In genomic region chr6:372336-372911, GRCh38 we compare ENCODE assay signal across 19 cellular contexts. TPM values are rescaled to one million over a fixed set of nuclear protein-coding genes. Genes with fewer than 3 reads are reported as not detected.
DNase-seq lines count a peak whose midpoint lies in the region; ATAC-seq and TF ChIP-seq lines count a peak whose summit lies in the region.
"Had no signal": no experiment of that assay in that cellular context is flagged by ENCODE, and none has a peak within 500 bp of the region (broad histone marks: within the 10 kb centered on the region; RNA-seq: fewer than 3 reads in every experiment).

No MANE protein-coding gene starts in this region.

- no peaks in the 10 kb centered on the region for H3K9me3 ChIP-seq in right lobe of liver

- intact Hi-C loops in right lobe of liver (cut with DNase I), result no loop called here

- TF ChIP-seq CTCF in right lobe of liver (IDR thresholded peaks at IDR 0.05), result no peak

- no peak overlapping the region for H3K4me3 ChIP-seq in right lobe of liver

- H3K27me3 ChIP-seq in right lobe of liver, result peaks cover 3 to 6% of the 10 kb centered on the region in 2 donors

- H3K36me3 ChIP-seq in right lobe of liver, result no peaks in the 10 kb centered on the region

- WGBS in right lobe of liver (ENCODE audit: insufficient coverage, low coverage, low lambda C conversion rate, missing lambda C conversion rate), result 59% methylated on average over 15 of the region's 16 CpGs

- DNase-seq in right lobe of liver (peak in 1 of 3 donors; percentile 52), iPS-NIHi11 (ENCODE audit: low spot score) (no peak), medulla oblongata (ENCODE audit: extremely low spot score) (no peak)
- DNase-seq: amygdala; CD4-positive, CD25-positive, alpha-beta regulatory T cell; effector CD4-positive, alpha-beta T cell; foreskin keratinocyte; NCI-H1105 treated with DMSO at 0.1 percent for 48 hours; NCI-H526 treated with DMSO at 0.1 percent for 48 hours; right cardiac atrium; SHP77 treated with DMSO at 0.1 percent for 48 hours; substantia nigra had no signal

- H3K27ac ChIP-seq in right lobe of liver, result no peak overlapping the region
- H3K27ac ChIP-seq: foreskin keratinocyte had no signal

- ATAC-seq in GM18511 (IDR thresholded peaks at IDR 0.05; ENCODE audit: unreplicated experiment) (peak; percentile 70), GM21526 (IDR thresholded peaks at IDR 0.05; ENCODE audit: low FRiP score, unreplicated experiment) (peak; percentile 61), HG03469 (IDR thresholded peaks at IDR 0.05; ENCODE audit: unreplicated experiment) (peak; percentile 39), right lobe of liver (peak in 3 of 4 donors; percentile 33 to 45 (median 40)), HG03097 (IDR thresholded peaks at IDR 0.05; ENCODE audit: low FRiP score, unreplicated experiment) (no peak), GM19023 (IDR thresholded peaks at IDR 0.05; ENCODE audit: unreplicated experiment) (no peak)
- ATAC-seq: foreskin keratinocyte had no signal

- no peak for TF ChIP-seq POLR2A in right lobe of liver (IDR thresholded peaks at IDR 0.05)

- H3K4me1 ChIP-seq in right lobe of liver, result no peaks in the 10 kb centered on the region
- H3K4me1 ChIP-seq: foreskin keratinocyte had no signal

RNA-seq across cellular contexts. Expression of gene IRF4, which starts 19.1 kb away (rescaled TPM):
- 1 to 10 TPM in 4 of 6 experiments, under 1 TPM in 2; 0.24 to 5.0 (median 1.6) TPM for total RNA-seq in right lobe of liver
- total RNA-seq: foreskin keratinocyte, HT-29, myocyte had no signal

Comparison
In these comparisons a context has a peak if more than half of its experiments do, and no peak if none do; other contexts are left out.
1. ATAC-seq: peak in GM18511 (single experiment), GM21526 (single experiment), HG03469 (single experiment) and right lobe of liver (3 of 4); none in HG03097 (single experiment) and GM19023 (single experiment).